Comparison of ENCODE assay signal across 25 cellular contexts in the genomic region with DNA sequence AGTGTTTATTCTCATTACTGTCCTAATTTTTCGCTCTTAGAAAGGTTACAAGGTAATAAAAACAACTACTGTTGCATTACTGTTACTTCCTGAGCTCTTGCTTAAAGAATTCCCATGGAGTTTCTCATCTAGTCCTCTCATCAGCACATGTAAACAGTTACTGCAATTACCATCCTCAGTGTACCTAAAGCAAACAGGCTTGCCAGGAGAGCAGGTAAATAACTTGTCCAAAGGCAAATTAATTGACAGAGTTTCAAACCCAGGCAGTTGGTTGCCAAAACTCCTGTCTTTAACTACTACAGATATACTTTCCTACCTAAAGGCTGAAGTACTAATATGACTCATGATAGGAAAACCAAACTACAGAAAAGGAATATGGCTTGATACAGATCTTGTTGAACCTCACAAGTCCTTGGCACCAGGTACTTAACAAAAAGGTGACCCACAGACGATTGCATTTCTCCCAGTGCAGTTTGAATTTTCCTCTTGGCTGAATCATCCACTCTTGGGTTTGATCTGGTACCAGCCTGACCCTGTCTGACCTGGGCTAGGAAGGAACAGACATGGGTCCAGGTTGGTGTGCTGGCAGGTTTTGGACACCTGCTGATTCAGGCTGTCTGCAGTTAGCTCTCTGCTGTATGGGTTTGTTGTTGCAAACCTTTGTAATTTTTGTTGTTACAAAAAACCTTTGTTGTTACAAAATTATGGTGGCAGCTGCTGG.
DNase-seq lines count a peak whose midpoint lies in the region; ATAC-seq and TF ChIP-seq lines count a peak whose summit lies in the region.
"Had no signal": no experiment of that assay in that cellular context is flagged by ENCODE, and none has a peak within 500 bp of the region (broad histone marks: within the 10 kb centered on the region; RNA-seq: fewer than 3 reads in every experiment).

No MANE protein-coding gene starts in this region.

- no peak for TF ChIP-seq EP300 in suprapubic skin (IDR thresholded peaks at IDR 0.05)

- H3K36me3 ChIP-seq in psoas muscle (ENCODE audit: insufficient read depth in 1 of 2, low read depth in 1 of 2) (peaks cover 0 to 14% of the 10 kb centered on the region in 2 donors), suprapubic skin (no peaks in the 10 kb centered on the region)
- H3K36me3 ChIP-seq: left lung, uterus, WERI-Rb-1 had no signal

- DNase-seq in NCI-H510A treated with DMSO at 0.1 percent for 48 hours (lab: John Stamatoyannopoulos, UW) (peak; percentile 75), NCI-H510A (lab: John Stamatoyannopoulos, UW) (no peak), NCI-H146 (lab: John Stamatoyannopoulos, UW) (peak; percentile 47), NCI-H748 treated with DMSO at 0.1 percent for 48 hours (lab: John Stamatoyannopoulos, UW) (peak; percentile 86), psoas muscle (no peak), occipital lobe (lab: John Stamatoyannopoulos, UW) (no peak), hypothalamus (lab: John Stamatoyannopoulos, UW) (no peak), suprapubic skin (ENCODE audit: low spot score in 2 of 2) (no peak)
- DNase-seq: activated CD4-positive, alpha-beta T cell treated with anti-CD3 and anti-CD28 coated beads for 48 hours; activated effector memory CD4-positive, alpha-beta T cell treated with anti-CD3 and anti-CD28 coated beads, Interleukin-2, amount 50 U/mL, for 16 hours; activated naive CD8-positive, alpha-beta T cell treated with anti-CD3 and anti-CD28 coated beads, Interleukin-2, amount 10 ng/mL, durations not matched to agents 7 days and 5 days; activated T-cell treated with anti-CD3 and anti-CD28 coated beads, Interleukin-2, amount 50 U/mL, for 1 hour; CD4-positive, CD25-positive, alpha-beta regulatory T cell; endodermal cell; foreskin melanocyte; H9; hippocampal formation; left lung; PC-9; stimulated activated naive CD4-positive, alpha-beta T cell treated with Interleukin-2 at 50 U/mL for 16 hours; testis; uterus; WERI-Rb-1 had no signal

- H3K27ac ChIP-seq in psoas muscle (peak overlapping the region; percentile 68), suprapubic skin (no peak overlapping the region)
- H3K27ac ChIP-seq: left lung, PC-9, testis, uterus, WERI-Rb-1 had no signal

- TF ChIP-seq POLR2A in suprapubic skin (IDR thresholded peaks at IDR 0.05) = no peak

- H3K4me3 ChIP-seq in psoas muscle (no peak overlapping the region), suprapubic skin (no peak overlapping the region)
- H3K4me3 ChIP-seq: left lung, PC-9, testis, uterus had no signal

- H3K9me3 ChIP-seq in psoas muscle (no peaks in the 10 kb centered on the region), suprapubic skin (no peaks in the 10 kb centered on the region)
- H3K9me3 ChIP-seq: left lung, testis, uterus had no signal

- intact Hi-C loops in psoas muscle (cut with DNase I) = no loop called here

- ATAC-seq in psoas muscle = peak; percentile 34 to 51 (median 40)
- ATAC-seq: esophagus mucosa, left lung, Right ventricle myocardium inferior had no signal

- TF ChIP-seq CTCF in psoas muscle (IDR thresholded peaks at IDR 0.05) = no peak
- TF ChIP-seq CTCF in suprapubic skin (IDR thresholded peaks at IDR 0.05) = no peak

- peaks cover 27% of the 10 kb centered on the region for H3K4me1 ChIP-seq in psoas muscle
- no peaks in the 10 kb centered on the region for H3K4me1 ChIP-seq in suprapubic skin
- H3K4me1 ChIP-seq: left lung, testis, uterus had no signal

- 54 to 58% (median 57%) methylated on average over 2 of the region's 2 CpGs for WGBS in psoas muscle, 3 donors
- WGBS in suprapubic skin = 56% methylated on average over 2 of the region's 2 CpGs

- H3K27me3 ChIP-seq in psoas muscle (ENCODE audit: insufficient read depth in 3 of 3, low read length in 2 of 3) (no peaks in the 10 kb centered on the region), suprapubic skin (no peaks in the 10 kb centered on the region)
- H3K27me3 ChIP-seq: testis, uterus had no signal

Comparison
In these comparisons a context has a peak if more than half of its experiments do, and no peak if none do; other contexts are left out.
1. DNase-seq: peak in NCI-H510A treated with DMSO at 0.1 percent for 48 hours (single experiment), NCI-H146 (single experiment) and NCI-H748 treated with DMSO at 0.1 percent for 48 hours (single experiment); none in NCI-H510A (single experiment), psoas muscle (0 of 2), occipital lobe (single experiment), hypothalamus (0 of 51) and suprapubic skin (0 of 2).